9 cellular contexts compared by ENCODE assay signal in the genomic region with DNA sequence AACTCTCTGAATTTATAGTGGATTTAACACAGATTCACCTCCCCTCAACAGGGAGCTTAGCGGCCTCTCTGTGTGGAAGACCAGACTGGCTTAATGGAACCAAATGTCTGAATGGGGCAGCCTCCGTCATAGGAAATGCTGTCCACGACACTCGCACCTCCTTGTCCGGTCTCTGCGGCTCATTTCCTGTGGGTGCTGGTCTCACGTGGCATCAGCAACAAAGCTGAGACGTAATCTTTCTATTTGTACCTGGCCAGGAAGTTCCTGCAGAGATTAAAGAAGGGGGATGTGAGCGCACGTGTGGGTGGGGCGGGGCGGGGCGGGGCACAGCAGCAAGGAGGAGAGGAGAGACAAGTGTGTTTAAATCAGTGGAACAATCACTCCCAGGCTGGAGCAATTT.
A peak's percentile ranks its signal among the peaks of the same experiment; 100 is the strongest.
DNase-seq lines count a peak whose midpoint lies in the region; ATAC-seq lines count a peak whose summit lies in the region.
"Had no signal": no experiment of that assay in that cellular context is flagged by ENCODE, and none has a peak within 500 bp of the region (broad histone marks: within the 10 kb centered on the region; RNA-seq: fewer than 3 reads in every experiment).

No MANE protein-coding gene starts in this region.

- H2BK5ac ChIP-seq in mesendoderm (ENCODE audit: low read length): no peak overlapping the region

- H3K4me2 ChIP-seq in mesendoderm (ENCODE audit: low read length): no peak overlapping the region

- no peak overlapping the region for H3K27ac Mint-ChIP-seq in activated naive CD8-positive, alpha-beta T cell treated with anti-CD3 and anti-CD28 coated beads, Interleukin-2, amount 50 U/mL, for 24 hours

- no peak overlapping the region for H3K56ac ChIP-seq in mesendoderm (ENCODE audit: low read length)

- no peak overlapping the region for H2AK5ac ChIP-seq in mesendoderm (ENCODE audit: low read length)

- no peak for ATAC-seq in activated naive CD8-positive, alpha-beta T cell treated with anti-CD3 and anti-CD28 coated beads, Interleukin-2, amount 50 U/mL, for 24 hours
- ATAC-seq in HG03342 (IDR thresholded peaks at IDR 0.05; ENCODE audit: unreplicated experiment) (no peak), HG03571 (IDR thresholded peaks at IDR 0.05; ENCODE audit: unreplicated experiment) (no peak)

- no peaks in the 10 kb centered on the region for H3K4me1 ChIP-seq in mesendoderm (ENCODE audit: control insufficient read depth, low read depth, low read length)

- no peak overlapping the region for H4K8ac ChIP-seq in mesendoderm (ENCODE audit: low read depth, low read length)

- no peak overlapping the region for H4K5ac ChIP-seq in mesendoderm (ENCODE audit: low read length)

- DNase-seq in D341Med (ENCODE audit: low spot score) (peak; percentile 64), H7 (peak; percentile 44), mesendoderm (peak; percentile 21), pons (ENCODE audit: low spot score) (no peak)
- DNase-seq in activated naive CD8-positive, alpha-beta T cell treated with anti-CD3 and anti-CD28 coated beads, Interleukin-2, amount 50 U/mL, for 24 hours: peak; percentile 1
- no peak for DNase-seq in activated CD4-positive, alpha-beta T cell treated with anti-CD3 and anti-CD28 coated beads, Interleukin-2, amount 50 U/mL, for 1 hour
- DNase-seq: MM.1S had no signal

- no peaks in the 10 kb centered on the region for H3K36me3 ChIP-seq in H7 (replicated peaks; ENCODE audit: control insufficient read depth, insufficient read depth, low read length)
- no peaks in the 10 kb centered on the region for H3K36me3 ChIP-seq in mesendoderm (ENCODE audit: control insufficient read depth, insufficient read depth, low read length)

- no peak overlapping the region for H3K27ac ChIP-seq in mesendoderm (ENCODE audit: low read depth, low read length)

- H3K9me3 Mint-ChIP-seq in activated naive CD8-positive, alpha-beta T cell treated with anti-CD3 and anti-CD28 coated beads, Interleukin-2, amount 50 U/mL, for 24 hours: peaks cover 4% of the 10 kb centered on the region

- no peak overlapping the region for H3K18ac ChIP-seq in mesendoderm (ENCODE audit: low read length)

- H3K79me1 ChIP-seq in mesendoderm (ENCODE audit: low read length): no peaks in the 10 kb centered on the region

- no peak overlapping the region for H3K9ac ChIP-seq in mesendoderm (ENCODE audit: low read length)

- H2BK15ac ChIP-seq in mesendoderm (replicated peaks; ENCODE audit: low read depth): no peak overlapping the region

- H3K4ac ChIP-seq in mesendoderm (ENCODE audit: low read depth, low read length): no peak overlapping the region

- no peak overlapping the region for H3K23ac ChIP-seq in mesendoderm (ENCODE audit: low read length)

- H3K4me3 ChIP-seq in H7 (ENCODE audit: insufficient read depth, low read depth, low read length) (no peak overlapping the region), mesendoderm (ENCODE audit: low read length) (no peak overlapping the region)

- WGBS in mesendoderm (ENCODE audit: extremely low coverage, insufficient coverage, low lambda C conversion rate): no CpG with 5 or more reads among the region's 13 CpGs

- H3K27me3 ChIP-seq in H7 (ENCODE audit: control insufficient read depth, insufficient read depth, low read length) (no peaks in the 10 kb centered on the region), mesendoderm (ENCODE audit: insufficient read depth, low read length, poor library complexity) (no peaks in the 10 kb centered on the region)

- peaks cover 5% of the 10 kb centered on the region for H3K4me1 Mint-ChIP-seq in activated naive CD8-positive, alpha-beta T cell treated with anti-CD3 and anti-CD28 coated beads, Interleukin-2, amount 50 U/mL, for 24 hours

- H3K4me3 Mint-ChIP-seq in activated naive CD8-positive, alpha-beta T cell treated with anti-CD3 and anti-CD28 coated beads, Interleukin-2, amount 50 U/mL, for 24 hours: no peak overlapping the region

- no peaks in the 10 kb centered on the region for H3K79me2 ChIP-seq in mesendoderm (ENCODE audit: control insufficient read depth, insufficient read depth, low read length)

- H3K36me3 Mint-ChIP-seq in activated naive CD8-positive, alpha-beta T cell treated with anti-CD3 and anti-CD28 coated beads, Interleukin-2, amount 50 U/mL, for 24 hours (ENCODE audit: low read depth): no peaks in the 10 kb centered on the region

- H3K27me3 Mint-ChIP-seq in activated naive CD8-positive, alpha-beta T cell treated with anti-CD3 and anti-CD28 coated beads, Interleukin-2, amount 50 U/mL, for 24 hours: no peaks in the 10 kb centered on the region

- H2BK120ac ChIP-seq in mesendoderm (ENCODE audit: low read depth, low read length): no peak overlapping the region

Comparison
In these comparisons a context has a peak if more than half of its experiments do, and no peak if none do; other contexts are left out.
1. DNase-seq: peak in D341Med (single experiment), H7 (single experiment), activated naive CD8-positive, alpha-beta T cell treated with anti-CD3 and anti-CD28 coated beads, Interleukin-2, amount 50 U/mL, for 24 hours (single experiment) and mesendoderm (single experiment); none in pons (single experiment) and activated CD4-positive, alpha-beta T cell treated with anti-CD3 and anti-CD28 coated beads, Interleukin-2, amount 50 U/mL, for 1 hour (single experiment).